Comparison of ENCODE assay signal across 2 cellular contexts in genomic region chr19:2385053-2385721, GRCh38.
TF ChIP-seq lines count a peak whose summit lies in the region.

No MANE protein-coding gene starts in this region.

TF ChIP-seq in A549, 52 proteins besides CTCF, POLR2A, EP300 and RAD21:
- TF ChIP-seq MAX (IDR thresholded peaks at IDR 0.05) (peak; percentile 73), MAFK (IDR thresholded peaks at IDR 0.05; ENCODE audit: partially characterized antibody) (peak; percentile 44), KDM1A (IDR thresholded peaks at IDR 0.05; ENCODE audit: low read depth) (no peak), CHD2 (IDR thresholded peaks at IDR 0.05; ENCODE audit: low read length, partially characterized antibody) (no peak), SREBF2 (IDR thresholded peaks at IDR 0.05) (no peak), FOSL2 (IDR thresholded peaks at IDR 0.05) (no peak), FOSL2 (CRISPR knock-in tag; IDR thresholded peaks at IDR 0.05) (peak; percentile 94), MYC (IDR thresholded peaks at IDR 0.05; ENCODE audit: borderline replicate concordance, low read length) (peak; percentile 44; the same call in 1 of the 2 replicates)

TF ChIP-seq in HCT116, 20 proteins besides CTCF, POLR2A, EP300 and RAD21:
- TF ChIP-seq ZBTB33 (IDR thresholded peaks at IDR 0.05; ENCODE audit: extremely low read depth, insufficient replicate concordance, low read length) (peak; percentile 76), POLR2AphosphoS5 (IDR thresholded peaks at IDR 0.05; ENCODE audit: low read depth, low read length) (peak; percentile 62), EGR1 (IDR thresholded peaks at IDR 0.05; ENCODE audit: low read depth) (no peak), SRF (IDR thresholded peaks at IDR 0.05; ENCODE audit: low read depth) (no peak), SP1 (IDR thresholded peaks at IDR 0.05; ENCODE audit: low read depth) (peak; percentile 60; the same call in 1 of the 2 replicates), TCF7L2 (IDR thresholded peaks at IDR 0.05; ENCODE audit: borderline replicate concordance, extremely low read depth, insufficient read depth, insufficient read length) (peak; percentile 58), YY1 (IDR thresholded peaks at IDR 0.05; ENCODE audit: extremely low read depth, insufficient replicate concordance, low read depth, low read length) (peak; percentile 82), FOSL1 (IDR thresholded peaks at IDR 0.05; ENCODE audit: low read depth) (peak; percentile 78), SIN3A (IDR thresholded peaks at IDR 0.05; ENCODE audit: low read depth) (no peak), CBX3 (IDR thresholded peaks at IDR 0.05; ENCODE audit: low read depth) (peak; percentile 92), MAX (IDR thresholded peaks at IDR 0.05) (peak; percentile 99), REST (IDR thresholded peaks at IDR 0.05; ENCODE audit: low read depth) (no peak), CEBPB (IDR thresholded peaks at IDR 0.05; ENCODE audit: low read depth) (no peak), ATF3 (IDR thresholded peaks at IDR 0.05) (no peak), EZH2 (IDR thresholded peaks at IDR 0.05) (no peak), JUND (IDR thresholded peaks at IDR 0.05) (peak; percentile 72)
